Comparison of ENCODE assay signal across 1 cellular context in genomic region chr20:50044353-50044960, GRCh38.
A peak's percentile ranks its signal among the peaks of the same experiment; 100 is the strongest.
TF ChIP-seq lines count a peak whose summit lies in the region.

No MANE protein-coding gene starts in this region.

TF ChIP-seq in HepG2, 621 proteins besides CTCF, POLR2A, EP300 and RAD21 (continued from another document and continues in another):
- TF ChIP-seq ZNF407 (CRISPR knock-in tag; IDR thresholded peaks at IDR 0.05; ENCODE audit: not compliant biosample characterization) (no peak), HDAC6 (IDR thresholded peaks at IDR 0.05; ENCODE audit: low read depth, low read length) (no peak), GFI1 (CRISPR knock-in tag; IDR thresholded peaks at IDR 0.05; ENCODE audit: borderline replicate concordance) (no peak), ZBTB2 (CRISPR knock-in tag; IDR thresholded peaks at IDR 0.05; ENCODE audit: low read depth) (no peak), HOMEZ (CRISPR knock-in tag; IDR thresholded peaks at IDR 0.05; ENCODE audit: low read depth) (no peak), JDP2 (CRISPR knock-in tag; IDR thresholded peaks at IDR 0.05; ENCODE audit: borderline replicate concordance) (no peak), CEBPZ (IDR thresholded peaks at IDR 0.05; ENCODE audit: low read length) (no peak), ZC3H13 (CRISPR knock-in tag; IDR thresholded peaks at IDR 0.05) (no peak), SMARCC2 (IDR thresholded peaks at IDR 0.05) (no peak), CREBL2 (CRISPR knock-in tag; IDR thresholded peaks at IDR 0.05; ENCODE audit: borderline replicate concordance) (no peak), ISL2 (CRISPR knock-in tag; IDR thresholded peaks at IDR 0.05) (no peak), ZNF562 (CRISPR knock-in tag; IDR thresholded peaks at IDR 0.05; ENCODE audit: borderline replicate concordance) (no peak), CBX1 (IDR thresholded peaks at IDR 0.05; ENCODE audit: low read depth) (no peak), ZNF644 (CRISPR knock-in tag; IDR thresholded peaks at IDR 0.05; ENCODE audit: low read depth) (no peak), KLF15 (CRISPR knock-in tag; IDR thresholded peaks at IDR 0.05; ENCODE audit: borderline replicate concordance) (no peak), KDM5A (IDR thresholded peaks at IDR 0.05; ENCODE audit: borderline replicate concordance, low read length) (no peak), ZNF883 (CRISPR knock-in tag; IDR thresholded peaks at IDR 0.05; ENCODE audit: not compliant biosample characterization) (no peak), ZBTB3 (CRISPR knock-in tag; IDR thresholded peaks at IDR 0.05; ENCODE audit: borderline replicate concordance, low read depth) (no peak), PAWR (CRISPR knock-in tag; IDR thresholded peaks at IDR 0.05; ENCODE audit: borderline replicate concordance) (no peak), ZNF550 (CRISPR knock-in tag; IDR thresholded peaks at IDR 0.05; ENCODE audit: borderline replicate concordance) (no peak), SKIL (CRISPR knock-in tag; IDR thresholded peaks at IDR 0.05; ENCODE audit: borderline replicate concordance) (0 out of 2 replicates have a peak, but pooled peaks have one; percentile 27), HMGXB3 (CRISPR knock-in tag; IDR thresholded peaks at IDR 0.05; ENCODE audit: borderline replicate concordance) (peak; percentile 62; the same call in 1 of the 2 replicates), ARID4A (CRISPR knock-in tag; IDR thresholded peaks at IDR 0.05; ENCODE audit: borderline replicate concordance) (no peak), ISX (CRISPR knock-in tag; conservative IDR thresholded peaks at IDR 0.05) (no peak), HHEX (CRISPR knock-in tag; IDR thresholded peaks at IDR 0.05) (no peak), RARA (CRISPR knock-in tag; IDR thresholded peaks at IDR 0.05) (no peak), ATM (IDR thresholded peaks at IDR 0.05; ENCODE audit: borderline replicate concordance) (no peak)
